ENCODE assay signal across 8 cellular contexts in genomic region chr6:30690403-30691207, GRCh38. TPM values are rescaled to one million over a fixed set of nuclear protein-coding genes. Genes with fewer than 3 reads are reported as not detected.
DNase-seq lines count a peak whose midpoint lies in the region; ATAC-seq and TF ChIP-seq lines count a peak whose summit lies in the region.

NRM (minus strand) TSS chr6:30690984; CDS start chr6:30690974, 10 bp downstream.

- H3K4me1 Mint-ChIP-seq in CD8-positive, alpha-beta memory T cell: peaks cover 40 to 53% (median 40%) of the 10 kb centered on the region in 3 donors
- H3K4me1 Mint-ChIP-seq in GM23338 (peaks cover 41% of the 10 kb centered on the region), type B pancreatic cell (ENCODE audit: unreplicated experiment) (peaks cover 38% of the 10 kb centered on the region)

- H3K9me3 Mint-ChIP-seq in CD8-positive, alpha-beta memory T cell: no peaks in the 10 kb centered on the region
- H3K9me3 Mint-ChIP-seq in GM23338 (no peaks in the 10 kb centered on the region), type B pancreatic cell (no peaks in the 10 kb centered on the region)

- WGBS in ovary, 3 donors: 0 to 1% (median 0%) methylated on average over 40 of the region's 40 CpGs

- intact Hi-C loops in Right ventricle myocardium superior (cut with DNase I) (no loop called here), ovary (cut with DNase I) (no loop called here)

- ATAC-seq in GM23338: peak; percentile 46
- peak; percentile 77 for ATAC-seq in Right ventricle myocardium superior (ENCODE audit: poor library complexity)

- TF ChIP-seq POLR2A in ovary (IDR thresholded peaks at IDR 0.05): no peak

- no peaks in the 10 kb centered on the region for H3K36me3 ChIP-seq in CD8-positive, alpha-beta memory T cell (ENCODE audit: insufficient read depth, low read length)
- H3K36me3 ChIP-seq in GM23338 (ENCODE audit: insufficient read depth) (no peaks in the 10 kb centered on the region), adipocyte (ENCODE audit: control insufficient read depth, insufficient read depth, low read length, severe bottlenecking) (no peaks in the 10 kb centered on the region), ovary (no peaks in the 10 kb centered on the region)

- peak within 1 kb of the TSS; percentile 79 for H3K9ac ChIP-seq in adipocyte (ENCODE audit: low read length)

- peak; percentile 54 to 76 (median 68) for DNase-seq in CD8-positive, alpha-beta memory T cell
- peak; percentile 95 for DNase-seq in GM23338 (ENCODE audit: low spot score)
- DNase-seq in NCI-H1436 treated with DMSO at 0.1 percent for 48 hours (lab: John Stamatoyannopoulos, UW): peak; percentile 61
- DNase-seq in T follicular helper cell (ENCODE audit: low read depth): peak; percentile 63
- peak; percentile 97 for DNase-seq in adipocyte (ENCODE audit: low read depth)
- peak; percentile 94 for DNase-seq in Right ventricle myocardium superior
- peak; percentile 89 to 92 (median 91) for DNase-seq in ovary
- peak; percentile 90 for DNase-seq in type B pancreatic cell (ENCODE audit: extremely low spot score, unreplicated experiment)

- peak within 1 kb of the TSS; percentile 99; the same call in 1 of the 2 replicates for H2AFZ ChIP-seq in GM23338

- no peak for TF ChIP-seq EP300 in ovary (IDR thresholded peaks at IDR 0.05)

- peaks cover 12% of the 10 kb centered on the region for H3F3A ChIP-seq in GM23338 (replicated peaks; ENCODE audit: low read depth)

- H3K27me3 Mint-ChIP-seq in CD8-positive, alpha-beta memory T cell: no peaks in the 10 kb centered on the region
- H3K27me3 Mint-ChIP-seq in GM23338 (ENCODE audit: insufficient read depth, low read depth, poor library complexity) (peaks cover 30% of the 10 kb centered on the region), type B pancreatic cell (no peaks in the 10 kb centered on the region)

- CTCF ChIA-PET in CD8-positive, alpha-beta memory T cell (lab: Charles Lee): interaction anchor here (1.4 to 3.1 kb wide), 5 partner anchors 9 to 32 kb away, joined by 3 to 21 read pairs (median 4); no protein-coding TSS in a partner anchor

- H3K36me3 Mint-ChIP-seq in CD8-positive, alpha-beta memory T cell: peaks cover 0 to 15% (median 2%) of the 10 kb centered on the region in 3 donors
- H3K36me3 Mint-ChIP-seq in GM23338 (ENCODE audit: low read depth) (peaks cover 12% of the 10 kb centered on the region), type B pancreatic cell (peaks cover 4% of the 10 kb centered on the region)

- POLR2A ChIA-PET in CD8-positive, alpha-beta memory T cell (lab: Charles Lee): interaction anchor here (0.7 to 1.5 kb wide), 4 partner anchors 9 to 31 kb away, joined by 3 to 8 read pairs (median 4); partner anchors contain the start of genes MDC1 and TUBB

- H3K79me2 ChIP-seq in GM23338 (replicated peaks; ENCODE audit: insufficient read depth): peaks cover under 1% of the 10 kb centered on the region; the same call in 1 of the 2 replicates

- no peaks in the 10 kb centered on the region for H4K20me1 ChIP-seq in GM23338 (replicated peaks; ENCODE audit: insufficient read depth)

- no peaks in the 10 kb centered on the region for H3K27me3 ChIP-seq in CD8-positive, alpha-beta memory T cell (ENCODE audit: insufficient read depth, low read length, poor library complexity, severe bottlenecking)
- 0 out of 2 replicates have a peak, but pooled peaks cover 5% of the 10 kb centered on the region for H3K27me3 ChIP-seq in GM23338 (ENCODE audit: insufficient read depth)
- no peaks in the 10 kb centered on the region for H3K27me3 ChIP-seq in adipocyte (replicated peaks; ENCODE audit: control insufficient read depth, insufficient read depth, low read length)
- H3K27me3 ChIP-seq in ovary: no peaks in the 10 kb centered on the region

- H3K4me1 ChIP-seq in CD8-positive, alpha-beta memory T cell (ENCODE audit: insufficient read depth, low read length): peaks cover 37% of the 10 kb centered on the region
- H3K4me1 ChIP-seq in GM23338 (ENCODE audit: insufficient read depth) (peaks cover 26% of the 10 kb centered on the region), adipocyte (ENCODE audit: control insufficient read depth, insufficient read depth, low read length) (peaks cover 26% of the 10 kb centered on the region), ovary (ENCODE audit: insufficient read depth) (peaks cover 5% of the 10 kb centered on the region)

- TF ChIP-seq CTCF in GM23338 (conservative IDR thresholded peaks at IDR 0.05; ENCODE audit: low read depth in 2 of 2) (no peak), ovary (IDR thresholded peaks at IDR 0.05) (no peak), type B pancreatic cell (conservative IDR thresholded peaks at IDR 0.05) (no peak)

- H3K9me2 ChIP-seq in GM23338 (ENCODE audit: insufficient read depth): no peaks in the 10 kb centered on the region

- peak within 1 kb of the TSS; percentile 24 for H3K27ac ChIP-seq in CD8-positive, alpha-beta memory T cell (ENCODE audit: low read depth, low read length)
- H3K27ac ChIP-seq in GM23338 (ENCODE audit: low read depth) (peak within 1 kb of the TSS; percentile 90), ovary (peak within 1 kb of the TSS; percentile 30 to 81)

- H3K4me3 Mint-ChIP-seq in CD8-positive, alpha-beta memory T cell: peak within 1 kb of the TSS; percentile 81 to 100 (median 90)
- H3K4me3 Mint-ChIP-seq in GM23338 (peak within 1 kb of the TSS; percentile 88), type B pancreatic cell (peak within 1 kb of the TSS; percentile 96)

- H3K4me2 ChIP-seq in GM23338: peak within 1 kb of the TSS; percentile 81

- no peaks in the 10 kb centered on the region for H3K9me3 ChIP-seq in CD8-positive, alpha-beta memory T cell (ENCODE audit: low read length)
- no peaks in the 10 kb centered on the region for H3K9me3 ChIP-seq in adipocyte (ENCODE audit: control insufficient read depth, low read length)
- no peaks in the 10 kb centered on the region for H3K9me3 ChIP-seq in ovary

- H3K4me3 ChIP-seq in CD8-positive, alpha-beta memory T cell (ENCODE audit: low read length): peak within 1 kb of the TSS; percentile 37
- H3K4me3 ChIP-seq in GM23338 (peak within 1 kb of the TSS; percentile 94), adipocyte (ENCODE audit: low read length) (peak within 1 kb of the TSS; percentile 88), ovary (peak within 1 kb of the TSS; percentile 73)

- H3K27ac Mint-ChIP-seq in CD8-positive, alpha-beta memory T cell: peak within 1 kb of the TSS; percentile 58 to 99 (median 96)
- H3K27ac Mint-ChIP-seq in GM23338: peak within 1 kb of the TSS; percentile 80
- peak within 1 kb of the TSS; percentile 83 for H3K27ac Mint-ChIP-seq in type B pancreatic cell

TF ChIP-seq in GM23338, 12 proteins besides CTCF, POLR2A, EP300 and RAD21:
- TF ChIP-seq CREB1 (CRISPR knock-in tag; IDR thresholded peaks at IDR 0.05; ENCODE audit: low read depth) (0 out of 2 replicates have a peak, but pooled peaks have one; percentile 34), POLR2AphosphoS5 (IDR thresholded peaks at IDR 0.05; ENCODE audit: low read depth) (peak; percentile 79)
- TF ChIP-seq, protein P1, sequence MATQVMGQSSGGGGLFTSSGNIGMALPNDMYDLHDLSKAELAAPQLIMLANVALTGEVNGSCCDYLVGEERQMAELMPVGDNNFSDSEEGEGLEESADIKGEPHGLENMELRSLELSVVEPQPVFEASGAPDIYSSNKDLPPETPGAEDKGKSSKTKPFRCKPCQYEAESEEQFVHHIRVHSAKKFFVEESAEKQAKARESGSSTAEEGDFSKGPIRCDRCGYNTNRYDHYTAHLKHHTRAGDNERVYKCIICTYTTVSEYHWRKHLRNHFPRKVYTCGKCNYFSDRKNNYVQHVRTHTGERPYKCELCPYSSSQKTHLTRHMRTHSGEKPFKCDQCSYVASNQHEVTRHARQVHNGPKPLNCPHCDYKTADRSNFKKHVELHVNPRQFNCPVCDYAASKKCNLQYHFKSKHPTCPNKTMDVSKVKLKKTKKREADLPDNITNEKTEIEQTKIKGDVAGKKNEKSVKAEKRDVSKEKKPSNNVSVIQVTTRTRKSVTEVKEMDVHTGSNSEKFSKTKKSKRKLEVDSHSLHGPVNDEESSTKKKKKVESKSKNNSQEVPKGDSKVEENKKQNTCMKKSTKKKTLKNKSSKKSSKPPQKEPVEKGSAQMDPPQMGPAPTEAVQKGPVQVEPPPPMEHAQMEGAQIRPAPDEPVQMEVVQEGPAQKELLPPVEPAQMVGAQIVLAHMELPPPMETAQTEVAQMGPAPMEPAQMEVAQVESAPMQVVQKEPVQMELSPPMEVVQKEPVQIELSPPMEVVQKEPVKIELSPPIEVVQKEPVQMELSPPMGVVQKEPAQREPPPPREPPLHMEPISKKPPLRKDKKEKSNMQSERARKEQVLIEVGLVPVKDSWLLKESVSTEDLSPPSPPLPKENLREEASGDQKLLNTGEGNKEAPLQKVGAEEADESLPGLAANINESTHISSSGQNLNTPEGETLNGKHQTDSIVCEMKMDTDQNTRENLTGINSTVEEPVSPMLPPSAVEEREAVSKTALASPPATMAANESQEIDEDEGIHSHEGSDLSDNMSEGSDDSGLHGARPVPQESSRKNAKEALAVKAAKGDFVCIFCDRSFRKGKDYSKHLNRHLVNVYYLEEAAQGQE (IDR thresholded peaks at IDR 0.05; ENCODE audit: unreplicated experiment): no peak

RNA-seq across cellular contexts. Expression of gene NRM, which starts in this region (rescaled TPM):
- 10 to 100 TPM; 28.1 to 29.2 TPM for total RNA-seq in CD8-positive, alpha-beta memory T cell
- polyA plus RNA-seq in CD8-positive, alpha-beta memory T cell: 11.7 TPM
- total RNA-seq in GM23338 (2014; rRNA removed; shearing (Covaris generic)): 11.3 and 13.8 TPM in 2 replicates
- polyA plus RNA-seq in GM23338 (2016; fragmentation: Nextera tagmentation; extraction: Ambion mirVana) (29.7 and 33.8 TPM in 2 replicates), ovary (10 to 100 TPM; 15.3 to 15.4 TPM)
- total RNA-seq in Right ventricle myocardium superior (3.2 TPM), ovary (10 to 100 TPM in 5 of 7 donors, 1 to 10 TPM in 2; 3.4 to 23.2 (median 15.3) TPM), type B pancreatic cell (ENCODE audit: low replicate concordance) (21.8 and 48.9 TPM in 2 replicates)

Comparison
In these comparisons a context has a peak if more than half of its experiments do, and no peak if none do; other contexts are left out.
1. Peak in every context shown above with its lines: DNase-seq, ATAC-seq, H3K4me3 ChIP-seq and H3K27ac ChIP-seq.
2. H3K27ac ChIP-seq: peak in every context shown above with its lines; median percentile 90 in GM23338; 56 in ovary; 24 in CD8-positive, alpha-beta memory T cell.
3. H3K4me3 ChIP-seq: peak in every context shown above with its lines; median percentile 94 in GM23338; 88 in adipocyte; 73 in ovary; 37 in CD8-positive, alpha-beta memory T cell.